ENCODE assay signal across 31 cellular contexts in genomic region chr6:128455959-128456358, GRCh38.
"Had no signal": no experiment of that assay in that cellular context is flagged by ENCODE, and none has a peak within 500 bp of the region (broad histone marks: within the 10 kb centered on the region; RNA-seq: fewer than 3 reads in every experiment).

No MANE protein-coding gene starts in this region.

- DNase-seq: activated CD4-positive, alpha-beta memory T cell treated with anti-CD3 and anti-CD28 coated beads, Interleukin-2, amount 10 ng/mL, durations not matched to agents 7 days and 5 days; activated CD4-positive, alpha-beta T cell treated with anti-CD3 and anti-CD28 coated beads for 1 hour; activated CD4-positive, alpha-beta T cell treated with anti-CD3 and anti-CD28 coated beads for 48 hours; activated CD4-positive, CD25-positive, alpha-beta regulatory T cell; activated CD8-positive, alpha-beta memory T cell treated with anti-CD3 and anti-CD28 coated beads for 24 hours; activated CD8-positive, alpha-beta memory T cell treated with anti-CD3 and anti-CD28 coated beads, Interleukin-2, amount 10 ng/mL, durations not matched to agents 7 days and 5 days; activated CD8-positive, alpha-beta memory T cell treated with anti-CD3 and anti-CD28 coated beads, Interleukin-2, amount 50 U/mL, for 48 hours; activated effector memory CD4-positive, alpha-beta T cell treated with Interleukin-2 at 50 U/mL for 16 hours; activated naive CD4-positive, alpha-beta T cell treated with anti-CD3 and anti-CD28 coated beads, Interleukin-2, amount 50 U/mL, for 16 hours; activated naive CD8-positive, alpha-beta T cell treated with anti-CD3 and anti-CD28 coated beads for 36 hours; activated T-cell treated with anti-CD3 and anti-CD28 coated beads, Interleukin-2, amount 50 U/mL, for 48 hours; amygdala; Kasumi-1; MG63; NCI-H1048; NCI-H1105 treated with DMSO at 0.1 percent for 48 hours; NCI-H1436; NCI-H187; NCI-H2029 treated with DMSO at 0.1 percent for 48 hours; NCI-H2107; NCI-H2171; NCI-H2227 treated with DMSO at 0.1 percent for 48 hours; NCI-H446 treated with DMSO at 0.1 percent for 48 hours; NCI-H524; SHP77; SJCRH30; T1000; WERI-Rb-1 had no signal

- H3K4me3 ChIP-seq: ascending aorta, cardiac muscle cell, MG63, SJCRH30, SK-N-MC had no signal

- H3K9me3 ChIP-seq: ascending aorta, SJCRH30 had no signal

- H3K4me1 ChIP-seq: ascending aorta, SJCRH30 had no signal

- H3K27ac ChIP-seq: ascending aorta, cardiac muscle cell, SJCRH30, SK-N-MC, WERI-Rb-1 had no signal

- H3K36me3 ChIP-seq: ascending aorta, cardiac muscle cell, MG63, SJCRH30, WERI-Rb-1 had no signal
